In the genomic region with DNA sequence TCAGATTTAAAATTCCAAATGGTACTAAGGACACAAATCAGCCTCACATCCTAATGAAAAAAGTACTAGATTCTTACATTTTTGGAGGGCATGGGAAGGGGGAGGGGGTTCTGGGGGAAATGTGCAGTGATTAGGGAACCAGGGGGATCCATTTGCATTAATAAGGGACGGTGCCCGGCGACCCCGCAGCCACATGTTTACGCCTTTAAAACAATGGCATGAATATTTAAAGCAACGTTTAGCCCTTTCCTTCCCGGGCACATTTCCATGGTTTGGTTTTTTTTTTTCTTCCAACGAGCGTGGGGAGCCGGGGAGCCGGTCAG, we compare ENCODE assay signal across 8 cellular contexts. TPM values are rescaled to one million over a fixed set of nuclear protein-coding genes. Genes with fewer than 3 reads are reported as not detected.
DNase-seq lines count a peak whose midpoint lies in the region; ATAC-seq and TF ChIP-seq lines count a peak whose summit lies in the region.

No MANE protein-coding gene starts in this region.

- H3K27ac ChIP-seq in BLaER1 treated with 17β-estradiol and CSF1 and Interleukin-3, amounts not matched to agents 10 nM and 100 nM = peak overlapping the region; percentile 94 to 100 (median 97)
- peak overlapping the region; percentile 69 for H3K27ac ChIP-seq in Karpas-422 (ENCODE audit: low read length)

- peaks cover 39% of the 10 kb centered on the region for H3K4me1 Mint-ChIP-seq in dendritic cell treated with granulocyte-macrophage colony-stimulating factor and Interleukin-4, amounts not matched to agents 40 ng/mL and 50 ng/mL, for 4 days (ENCODE audit: low read depth)
- H3K4me1 Mint-ChIP-seq in natural killer cell treated with Interleukin-12 subunit alpha and Interleukin-12 subunit beta and Interleukin-15 and Interleukin-18, amount 100 ng/mL, for 72 hours (ENCODE audit: low read depth in 2 of 2) = peaks cover 21 to 31% of the 10 kb centered on the region in 2 donors

- H3K9me3 ChIP-seq in BLaER1 treated with 17β-estradiol and CSF1 and Interleukin-3, amounts not matched to agents 10 nM and 100 nM (replicated peaks in 1 of 11) = no peaks in the 10 kb centered on the region
- H3K9me3 ChIP-seq in Karpas-422 (ENCODE audit: low read length) = no peaks in the 10 kb centered on the region

- peaks cover 4 to 38% (median 33%) of the 10 kb centered on the region in 11 experiments; a peak in 19 of 22 replicates for H3K36me3 ChIP-seq in BLaER1 treated with 17β-estradiol and CSF1 and Interleukin-3, amounts not matched to agents 10 nM and 100 nM
- peaks cover 17% of the 10 kb centered on the region; the same call in 1 of the 2 replicates for H3K36me3 ChIP-seq in Karpas-422 (ENCODE audit: insufficient read depth, low read length)

- no peaks in the 10 kb centered on the region for H3K9me2 ChIP-seq in Karpas-422 (replicated peaks; ENCODE audit: insufficient read depth, low read length)

- peaks cover 26 to 52% (median 45%) of the 10 kb centered on the region in 10 experiments for H3K4me1 ChIP-seq in BLaER1 treated with 17β-estradiol and CSF1 and Interleukin-3, amounts not matched to agents 10 nM and 100 nM
- peaks cover 44% of the 10 kb centered on the region for H3K4me1 ChIP-seq in Karpas-422 (ENCODE audit: low read length)

- peak overlapping the region; percentile 74 to 94 (median 89) for H3K4me2 ChIP-seq in BLaER1 treated with 17β-estradiol and CSF1 and Interleukin-3, amounts not matched to agents 10 nM and 100 nM
- H3K4me2 ChIP-seq in Karpas-422 (ENCODE audit: low read depth, low read length, poor library complexity, severe bottlenecking) = peak overlapping the region; percentile 73

- intact Hi-C loops in dendritic cell treated with granulocyte-macrophage colony-stimulating factor and Interleukin-4, amounts not matched to agents 40 ng/mL and 50 ng/mL, for 4 days (cut with micrococcal nuclease) = loop anchor here (5.0 kb wide), 1 partner anchor 1750 kb away; the partner anchor contains the start of gene RPP38

- DNase-seq in Karpas-422 (no peak), GM10248 (ENCODE audit: extremely low spot score) (no peak), SHP77 treated with DMSO at 0.1 percent for 48 hours (lab: John Stamatoyannopoulos, UW) (no peak)
- no peak for DNase-seq in natural killer cell treated with Interleukin-12 subunit alpha and Interleukin-12 subunit beta and Interleukin-15 and Interleukin-18, amount 100 ng/mL, for 72 hours (ENCODE audit: low spot score)

- no peak for ATAC-seq in natural killer cell treated with Interleukin-12 subunit alpha and Interleukin-12 subunit beta and Interleukin-15 and Interleukin-18, amount 100 ng/mL, for 72 hours
- ATAC-seq in GM19023 (IDR thresholded peaks at IDR 0.05; ENCODE audit: unreplicated experiment) (no peak), GM21529 (IDR thresholded peaks at IDR 0.05; ENCODE audit: unreplicated experiment) (no peak)

- peaks cover 0 to 47% (median 31%) of the 10 kb centered on the region in 11 experiments; a peak in 15 of 22 replicates for H4K20me1 ChIP-seq in BLaER1 treated with 17β-estradiol and CSF1 and Interleukin-3, amounts not matched to agents 10 nM and 100 nM
- H4K20me1 ChIP-seq in Karpas-422 (ENCODE audit: insufficient read depth, low read depth, low read length) = 0 out of 2 replicates have a peak, but pooled peaks cover 4% of the 10 kb centered on the region

- H3K27ac Mint-ChIP-seq in dendritic cell treated with granulocyte-macrophage colony-stimulating factor and Interleukin-4, amounts not matched to agents 40 ng/mL and 50 ng/mL, for 4 days = peak overlapping the region; percentile 79
- peak overlapping the region; percentile 76 for H3K27ac Mint-ChIP-seq in natural killer cell treated with Interleukin-12 subunit alpha and Interleukin-12 subunit beta and Interleukin-15 and Interleukin-18, amount 100 ng/mL, for 72 hours

- H3K4me3 Mint-ChIP-seq in dendritic cell treated with granulocyte-macrophage colony-stimulating factor and Interleukin-4, amounts not matched to agents 40 ng/mL and 50 ng/mL, for 4 days = peak overlapping the region; percentile 73
- H3K4me3 Mint-ChIP-seq in natural killer cell treated with Interleukin-12 subunit alpha and Interleukin-12 subunit beta and Interleukin-15 and Interleukin-18, amount 100 ng/mL, for 72 hours = peak overlapping the region; percentile 79

- H3K9ac ChIP-seq in BLaER1 treated with 17β-estradiol and CSF1 and Interleukin-3, amounts not matched to agents 10 nM and 100 nM = peak overlapping the region; percentile 97 to 100 (median 100)
- peak overlapping the region; percentile 83 for H3K9ac ChIP-seq in Karpas-422 (ENCODE audit: low read length)

- TF ChIP-seq CTCF in GM10248 (IDR thresholded peaks at IDR 0.05; ENCODE audit: control extremely low read depth, extremely low read depth, low read depth, missing control alignments) = no peak

- H3K36me3 Mint-ChIP-seq in dendritic cell treated with granulocyte-macrophage colony-stimulating factor and Interleukin-4, amounts not matched to agents 40 ng/mL and 50 ng/mL, for 4 days (ENCODE audit: low read depth) = peaks cover 29% of the 10 kb centered on the region
- H3K36me3 Mint-ChIP-seq in natural killer cell treated with Interleukin-12 subunit alpha and Interleukin-12 subunit beta and Interleukin-15 and Interleukin-18, amount 100 ng/mL, for 72 hours = no peaks in the 10 kb centered on the region

- peaks cover 13% of the 10 kb centered on the region for H3K27me3 Mint-ChIP-seq in dendritic cell treated with granulocyte-macrophage colony-stimulating factor and Interleukin-4, amounts not matched to agents 40 ng/mL and 50 ng/mL, for 4 days
- H3K27me3 Mint-ChIP-seq in natural killer cell treated with Interleukin-12 subunit alpha and Interleukin-12 subunit beta and Interleukin-15 and Interleukin-18, amount 100 ng/mL, for 72 hours = peaks cover 7 to 8% of the 10 kb centered on the region in 2 donors

- CTCF ChIA-PET in GM10248 (lab: Yijun Ruan, JAX) = no interaction called here

- H3K9me3 Mint-ChIP-seq in dendritic cell treated with granulocyte-macrophage colony-stimulating factor and Interleukin-4, amounts not matched to agents 40 ng/mL and 50 ng/mL, for 4 days = no peaks in the 10 kb centered on the region
- no peaks in the 10 kb centered on the region for H3K9me3 Mint-ChIP-seq in natural killer cell treated with Interleukin-12 subunit alpha and Interleukin-12 subunit beta and Interleukin-15 and Interleukin-18, amount 100 ng/mL, for 72 hours

- no peaks in the 10 kb centered on the region for H3K27me3 ChIP-seq in BLaER1 treated with 17β-estradiol and CSF1 and Interleukin-3, amounts not matched to agents 10 nM and 100 nM
- H3K27me3 ChIP-seq in Karpas-422 (ENCODE audit: low read length) = no peaks in the 10 kb centered on the region

- peaks cover 51% of the 10 kb centered on the region for H3K79me2 ChIP-seq in Karpas-422 (ENCODE audit: low read length)

- POLR2A ChIA-PET in GM10248 (lab: Yijun Ruan, JAX) = interaction anchor here (1.0 kb wide), 1 partner anchor 12 kb away, joined by 3 read pairs; no protein-coding TSS in a partner anchor

- no peak overlapping the region for H2AFZ ChIP-seq in Karpas-422 (ENCODE audit: low read length)

- H3K4me3 ChIP-seq in BLaER1 treated with 17β-estradiol and CSF1 and Interleukin-3, amounts not matched to agents 10 nM and 100 nM = peak overlapping the region; percentile 70 to 96 (median 93)
- peak overlapping the region; percentile 88 for H3K4me3 ChIP-seq in Karpas-422 (ENCODE audit: low read length)

RNA-seq across cellular contexts. Expression of gene SEPHS1, which starts 1.2 kb away (rescaled TPM):
- 70.0 and 81.0 TPM in 2 replicates for total RNA-seq in Karpas-422 (2014; rRNA removed; shearing (Covaris generic); ENCODE audit: low replicate concordance)
- total RNA-seq in natural killer cell treated with Interleukin-12 subunit alpha and Interleukin-12 subunit beta and Interleukin-15 and Interleukin-18, amount 100 ng/mL, for 72 hours = 10 to 100 TPM; 37.8 to 62.4 TPM

RNA-seq across cellular contexts. Expression of gene PHYH, which starts 47.0 kb away (rescaled TPM):
- total RNA-seq in Karpas-422 (2014; rRNA removed; shearing (Covaris generic); ENCODE audit: low replicate concordance) = 3.5 and 4.0 TPM in 2 replicates
- total RNA-seq in natural killer cell treated with Interleukin-12 subunit alpha and Interleukin-12 subunit beta and Interleukin-15 and Interleukin-18, amount 100 ng/mL, for 72 hours = 1 to 10 TPM; 4.4 to 7.0 TPM
